Comparison of ENCODE assay signal across 8 cellular contexts in the genomic region with DNA sequence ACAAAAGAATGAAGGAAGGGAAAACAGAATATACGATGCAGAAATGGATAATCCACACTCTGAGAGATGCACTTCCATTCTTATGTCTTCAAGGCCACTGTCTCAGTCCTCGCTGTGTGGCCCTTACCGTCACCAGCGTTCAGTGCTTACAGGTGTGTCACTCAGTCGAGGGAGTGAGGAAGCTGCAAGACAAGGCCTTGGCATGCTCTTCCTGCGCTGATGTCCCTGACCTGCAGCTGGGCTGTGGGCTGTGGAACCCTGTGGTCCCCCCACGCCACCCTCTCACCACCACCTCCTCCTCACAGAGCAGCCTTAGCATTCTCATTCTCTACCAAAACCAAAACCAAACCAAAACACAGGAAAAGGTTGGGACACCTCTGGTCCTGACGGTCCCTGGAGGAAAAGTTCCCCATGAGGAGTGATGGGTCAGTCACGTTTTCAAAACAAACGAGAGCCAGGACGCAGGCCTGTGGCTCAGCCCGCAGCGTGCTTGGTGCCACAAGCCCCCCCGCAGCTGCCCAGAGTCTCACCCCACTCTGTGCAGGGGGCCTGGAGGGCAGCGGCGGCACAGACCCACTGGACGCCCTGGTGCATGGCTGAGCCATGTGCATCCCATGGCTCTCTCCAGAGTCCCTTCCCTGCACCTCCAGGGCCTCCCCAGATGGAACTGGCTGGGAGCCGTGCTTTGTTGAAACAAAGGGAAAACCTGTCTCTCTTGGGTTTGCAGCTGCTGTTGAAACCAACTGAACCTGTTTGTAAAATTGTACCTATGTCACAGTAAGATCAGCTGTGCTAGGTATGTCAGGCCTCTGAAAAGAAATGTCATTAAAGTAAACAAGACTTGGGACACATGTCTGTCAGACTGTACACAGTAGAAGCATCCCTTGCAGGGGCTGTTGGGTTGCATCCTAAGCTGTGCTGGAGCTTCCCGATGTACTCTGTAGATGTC. TPM values are rescaled to one million over a fixed set of nuclear protein-coding genes. Genes with fewer than 3 reads are reported as not detected.
DNase-seq lines count a peak whose midpoint lies in the region; ATAC-seq, FAIRE-seq and TF ChIP-seq lines count a peak whose summit lies in the region.

No MANE protein-coding gene starts in this region.

- H2AFZ ChIP-seq in astrocyte (ENCODE audit: low read depth, low read length), result no peak overlapping the region

- peak overlapping the region; percentile 70 for H3K4me3 Mint-ChIP-seq in stimulated activated naive CD8-positive, alpha-beta T cell treated with anti-CD3 and anti-CD28 coated beads, Interleukin-15, Interleukin-2, amounts not matched to agents 100 ng/mL and 50 ng/mL, for 24 hours
- no peak overlapping the region for H3K4me3 Mint-ChIP-seq in astrocyte (ENCODE audit: unreplicated experiment)

- H3K36me3 ChIP-seq in astrocyte (ENCODE audit: insufficient read depth, low read length) (peaks cover 3% of the 10 kb centered on the region), muscle layer of duodenum (ENCODE audit: control insufficient read depth in 1 of 2, insufficient read depth in 2 of 2, low read length in 2 of 2) (peaks cover 0 to 14% of the 10 kb centered on the region in 2 donors)

- H3K4me2 ChIP-seq in astrocyte (ENCODE audit: low read length), result peak overlapping the region; percentile 78

- H3K9me3 Mint-ChIP-seq in stimulated activated naive CD8-positive, alpha-beta T cell treated with anti-CD3 and anti-CD28 coated beads, Interleukin-15, Interleukin-2, amounts not matched to agents 100 ng/mL and 50 ng/mL, for 24 hours, result no peaks in the 10 kb centered on the region
- peaks cover 2% of the 10 kb centered on the region for H3K9me3 Mint-ChIP-seq in astrocyte (ENCODE audit: unreplicated experiment)

- no peak for ATAC-seq in stimulated activated naive CD8-positive, alpha-beta T cell treated with anti-CD3 and anti-CD28 coated beads, Interleukin-15, Interleukin-2, amounts not matched to agents 100 U/mL and 50 U/mL, for 24 hours
- ATAC-seq in HG03039 (IDR thresholded peaks at IDR 0.05; ENCODE audit: unreplicated experiment) (no peak), GM18502 (IDR thresholded peaks at IDR 0.05; ENCODE audit: poor library complexity, unreplicated experiment) (no peak), GM21737 (IDR thresholded peaks at IDR 0.05; ENCODE audit: unreplicated experiment) (no peak)

- peaks cover 34% of the 10 kb centered on the region for H3K4me1 ChIP-seq in astrocyte (ENCODE audit: insufficient read depth, low read length)
- peaks cover 8 to 11% of the 10 kb centered on the region in 2 donors for H3K4me1 ChIP-seq in muscle layer of duodenum (ENCODE audit: control insufficient read depth in 1 of 2, insufficient read depth in 2 of 2, low read length in 2 of 2)

- H3K36me3 Mint-ChIP-seq in stimulated activated naive CD8-positive, alpha-beta T cell treated with anti-CD3 and anti-CD28 coated beads, Interleukin-15, Interleukin-2, amounts not matched to agents 100 ng/mL and 50 ng/mL, for 24 hours (ENCODE audit: low read depth), result peaks cover 77% of the 10 kb centered on the region
- peaks cover 21% of the 10 kb centered on the region for H3K36me3 Mint-ChIP-seq in astrocyte (ENCODE audit: low read depth, unreplicated experiment)

- H4K20me1 ChIP-seq in astrocyte (ENCODE audit: insufficient read depth, low read length), result peaks cover 39% of the 10 kb centered on the region

- H3K27me3 ChIP-seq in astrocyte (ENCODE audit: insufficient read depth, low read length) (no peaks in the 10 kb centered on the region), muscle layer of duodenum (ENCODE audit: low read depth, low read length) (no peaks in the 10 kb centered on the region)

- H3K27ac ChIP-seq in astrocyte (ENCODE audit: low read depth, low read length), result peak overlapping the region; percentile 79
- peak overlapping the region; percentile 79 for H3K27ac ChIP-seq in muscle layer of duodenum (ENCODE audit: low read length)

- H3K9me3 ChIP-seq in astrocyte (ENCODE audit: insufficient read depth, low read depth, low read length) (no peaks in the 10 kb centered on the region), muscle layer of duodenum (ENCODE audit: control insufficient read depth in 1 of 2, low read length in 2 of 2) (no peaks in the 10 kb centered on the region)

- H3K27ac Mint-ChIP-seq in stimulated activated naive CD8-positive, alpha-beta T cell treated with anti-CD3 and anti-CD28 coated beads, Interleukin-15, Interleukin-2, amounts not matched to agents 100 ng/mL and 50 ng/mL, for 24 hours, result peak overlapping the region; percentile 99
- peak overlapping the region; percentile 86 for H3K27ac Mint-ChIP-seq in astrocyte (ENCODE audit: unreplicated experiment)

- no peaks in the 10 kb centered on the region for H3K79me2 ChIP-seq in astrocyte (ENCODE audit: insufficient read depth, low read length)

- peaks cover 99% of the 10 kb centered on the region for H3K4me1 Mint-ChIP-seq in stimulated activated naive CD8-positive, alpha-beta T cell treated with anti-CD3 and anti-CD28 coated beads, Interleukin-15, Interleukin-2, amounts not matched to agents 100 ng/mL and 50 ng/mL, for 24 hours (ENCODE audit: low read depth)
- peaks cover 41% of the 10 kb centered on the region for H3K4me1 Mint-ChIP-seq in astrocyte (ENCODE audit: low read depth, unreplicated experiment)

- peak overlapping the region; percentile 72 for H3K9ac ChIP-seq in astrocyte (ENCODE audit: low read length)

- no peak for DNase-seq in stimulated activated naive CD8-positive, alpha-beta T cell treated with anti-CD3 and anti-CD28 coated beads, Interleukin-15, Interleukin-2, amounts not matched to agents 100 U/mL and 50 U/mL, for 24 hours
- no peak for DNase-seq in astrocyte (ENCODE audit: low read depth)
- no peak for DNase-seq in C1 segment of cervical spinal cord (lab: John Stamatoyannopoulos, UW)

- peak overlapping the region; percentile 25 for H3K4me3 ChIP-seq in astrocyte (ENCODE audit: insufficient read depth, low read depth, low read length)
- H3K4me3 ChIP-seq in muscle layer of duodenum (ENCODE audit: low read depth in 1 of 2, low read length in 2 of 2), result peak overlapping the region; percentile 19 to 47

- no peak for FAIRE-seq in astrocyte (lab: Jason Lieb, UNC)

- H3K27me3 Mint-ChIP-seq in stimulated activated naive CD8-positive, alpha-beta T cell treated with anti-CD3 and anti-CD28 coated beads, Interleukin-15, Interleukin-2, amounts not matched to agents 100 ng/mL and 50 ng/mL, for 24 hours, result no peaks in the 10 kb centered on the region
- H3K27me3 Mint-ChIP-seq in astrocyte (ENCODE audit: low read depth, unreplicated experiment), result no peaks in the 10 kb centered on the region

- TF ChIP-seq CTCF in astrocyte (IDR thresholded peaks at IDR 0.05; ENCODE audit: insufficient read depth, low read depth, low read length), result no peak

RNA-seq across cellular contexts. Expression of a gene that starts 48.3 kb away (rescaled TPM):
- total RNA-seq in astrocyte, result 4.9 and 5.6 TPM in 2 replicates
